Comparison of ENCODE assay signal across 8 cellular contexts in genomic region chr1:99969260-99969728, GRCh38. TPM values are rescaled to one million over a fixed set of nuclear protein-coding genes. Genes with fewer than 3 reads are reported as not detected.
A peak's percentile ranks its signal among the peaks of the same experiment; 100 is the strongest.
DNase-seq lines count a peak whose midpoint lies in the region; ATAC-seq, FAIRE-seq and TF ChIP-seq lines count a peak whose summit lies in the region.

No MANE protein-coding gene starts in this region.

- peak overlapping the region; percentile 85 for H3K23ac ChIP-seq in mesendoderm (ENCODE audit: low read length)

- WGBS in mesendoderm (ENCODE audit: extremely low coverage, insufficient coverage, low lambda C conversion rate): no CpG with 5 or more reads among the region's 6 CpGs

- no peak overlapping the region for H4K8ac ChIP-seq in mesendoderm (ENCODE audit: low read depth, low read length)

- H3F3A ChIP-seq in DOHH2 (ENCODE audit: control insufficient read depth, insufficient read depth): no peaks in the 10 kb centered on the region

- no peaks in the 10 kb centered on the region for H4K20me1 ChIP-seq in DOHH2 (ENCODE audit: control insufficient read depth, insufficient read depth, low read depth, low read length)

- H3K4me3 ChIP-seq in DOHH2 (ENCODE audit: low read length) (peak overlapping the region; percentile 98), LNCaP clone FGC (ENCODE audit: low read depth, low read length) (peak overlapping the region; percentile 79), cardiac fibroblast (replicated peaks in 1 of 2; ENCODE audit: low read depth in 2 of 2, low read length in 2 of 2) (peak overlapping the region; percentile 77 to 88), mesendoderm (ENCODE audit: low read length) (peak overlapping the region; percentile 99)

- H2BK120ac ChIP-seq in mesendoderm (ENCODE audit: low read depth, low read length): peak overlapping the region; percentile 17

- peak overlapping the region; percentile 10 for H3K4ac ChIP-seq in mesendoderm (ENCODE audit: low read depth, low read length)

- H3K4me1 ChIP-seq in DOHH2 (ENCODE audit: control insufficient read depth, low read length): peaks cover 21% of the 10 kb centered on the region
- H3K4me1 ChIP-seq in mesendoderm (ENCODE audit: control insufficient read depth, low read depth, low read length): peaks cover 5% of the 10 kb centered on the region

- H3K9me3 ChIP-seq in DOHH2 (ENCODE audit: control insufficient read depth, insufficient read depth, low read length): no peaks in the 10 kb centered on the region

- peak overlapping the region; percentile 100 for H3K56ac ChIP-seq in mesendoderm (ENCODE audit: low read length)

- peaks cover 2% of the 10 kb centered on the region for H3K79me1 ChIP-seq in mesendoderm (ENCODE audit: low read length)

- peak overlapping the region; percentile 100 for H3K4me2 ChIP-seq in DOHH2 (ENCODE audit: low read length)
- H3K4me2 ChIP-seq in mesendoderm (ENCODE audit: low read length): peak overlapping the region; percentile 95

- no peaks in the 10 kb centered on the region for H3K9me2 ChIP-seq in DOHH2 (replicated peaks; ENCODE audit: control insufficient read depth, low read length)

- peak overlapping the region; percentile 97 for H3K9ac ChIP-seq in mesendoderm (ENCODE audit: low read length)

- FAIRE-seq in D721Med (lab: Jason Lieb, UNC): no peak

- H2BK15ac ChIP-seq in mesendoderm (replicated peaks; ENCODE audit: low read depth): no peak overlapping the region

- DNase-seq in LNCaP clone FGC (ENCODE audit: low read depth): no peak
- DNase-seq in cardiac fibroblast (ENCODE audit: low read depth in 2 of 2): peak in 1 of 2 donors; percentile 17
- DNase-seq in mesendoderm: no peak
- no peak for DNase-seq in D721Med (ENCODE audit: insufficient read length, low spot score)
- no peak for DNase-seq in NCI-H128 (lab: John Stamatoyannopoulos, UW; ENCODE audit: unreplicated experiment)
- no peak for DNase-seq in central memory CD4-positive, alpha-beta T cell

- H2BK5ac ChIP-seq in mesendoderm (ENCODE audit: low read length): peak overlapping the region; percentile 93

- TF ChIP-seq CTCF in DOHH2 (IDR thresholded peaks at IDR 0.05; ENCODE audit: low read depth, low read length, poor library complexity, severe bottlenecking) (no peak), LNCaP clone FGC (IDR thresholded peaks at IDR 0.05; ENCODE audit: control insufficient read depth, extremely low read depth, insufficient read depth) (no peak), cardiac fibroblast (IDR thresholded peaks at IDR 0.05; ENCODE audit: low read depth, low read length) (no peak), D721Med (IDR thresholded peaks at IDR 0.05; ENCODE audit: insufficient read depth, missing control alignments) (no peak)

- peak; percentile 6 for ATAC-seq in GM21526 (IDR thresholded peaks at IDR 0.05; ENCODE audit: low FRiP score, unreplicated experiment)

- H3K27ac ChIP-seq in DOHH2 (ENCODE audit: low read depth, low read length): peak overlapping the region; percentile 49
- peak overlapping the region; percentile 70 for H3K27ac ChIP-seq in mesendoderm (ENCODE audit: low read depth, low read length)

- H3K79me2 ChIP-seq in DOHH2 (ENCODE audit: control insufficient read depth, low read length) (peaks cover 44% of the 10 kb centered on the region), mesendoderm (ENCODE audit: control insufficient read depth, insufficient read depth, low read length) (peaks cover 2% of the 10 kb centered on the region)

- H3K36me3 ChIP-seq in DOHH2 (ENCODE audit: control insufficient read depth, low read length) (no peaks in the 10 kb centered on the region; the same call in 1 of the 2 replicates), mesendoderm (ENCODE audit: control insufficient read depth, insufficient read depth, low read length) (no peaks in the 10 kb centered on the region)

- H3K27me3 ChIP-seq in DOHH2 (ENCODE audit: control insufficient read depth, low read length) (no peaks in the 10 kb centered on the region), mesendoderm (ENCODE audit: insufficient read depth, low read length, poor library complexity) (no peaks in the 10 kb centered on the region)

- H2AK5ac ChIP-seq in mesendoderm (ENCODE audit: low read length): peak overlapping the region; percentile 69

- peak overlapping the region; percentile 16 for H3K18ac ChIP-seq in mesendoderm (ENCODE audit: low read length)

- H4K5ac ChIP-seq in mesendoderm (ENCODE audit: low read length): peak overlapping the region; percentile 17

RNA-seq across cellular contexts. Expression of gene SLC35A3, which starts 0.5 kb away (rescaled TPM):
- polyA plus RNA-seq in mesendoderm (2013, experiment 1 of 2): 8.8 TPM
- 9.9 TPM for polyA plus RNA-seq in mesendoderm (2013, experiment 2 of 2)
